ENCODE assay signal across 9 cellular contexts in genomic region chr14:91303091-91303923, GRCh38. TPM values are rescaled to one million over a fixed set of nuclear protein-coding genes. Genes with fewer than 3 reads are reported as not detected.
DNase-seq lines count a peak whose midpoint lies in the region; TF ChIP-seq lines count a peak whose summit lies in the region.
"Had no signal": no experiment of that assay in that cellular context is flagged by ENCODE, and none has a peak within 500 bp of the region (broad histone marks: within the 10 kb centered on the region; RNA-seq: fewer than 3 reads in every experiment).

No MANE protein-coding gene starts in this region.

- peaks cover 52% of the 10 kb centered on the region for H3K4me1 Mint-ChIP-seq in activated CD4-positive, alpha-beta T cell treated with anti-CD3 and anti-CD28 coated beads, Interleukin-2, amount 10 ng/mL, durations not matched to agents 24 days and 14 days

- peaks cover 85% of the 10 kb centered on the region for H3K36me3 Mint-ChIP-seq in activated CD4-positive, alpha-beta T cell treated with anti-CD3 and anti-CD28 coated beads, Interleukin-2, amount 10 ng/mL, durations not matched to agents 24 days and 14 days (ENCODE audit: low read depth)

- intact Hi-C loops in activated CD4-positive, alpha-beta T cell treated with anti-CD3 and anti-CD28 coated beads, Interleukin-2, amount 10 ng/mL, durations not matched to agents 24 days and 14 days (cut with micrococcal nuclease), result loop anchor here (2.0 to 5.0 kb wide), 2 partner anchors 57 to 114 kb away; partner anchors contain the start of gene CCDC88C

- H3K36me3 ChIP-seq in cardiac muscle cell, result no peaks in the 10 kb centered on the region

- peak overlapping the region; percentile 92 for H3K27ac Mint-ChIP-seq in activated CD4-positive, alpha-beta T cell treated with anti-CD3 and anti-CD28 coated beads, Interleukin-2, amount 10 ng/mL, durations not matched to agents 24 days and 14 days

- H3K27me3 Mint-ChIP-seq in activated CD4-positive, alpha-beta T cell treated with anti-CD3 and anti-CD28 coated beads, Interleukin-2, amount 10 ng/mL, durations not matched to agents 24 days and 14 days, result no peaks in the 10 kb centered on the region

- H3K27ac ChIP-seq in cardiac muscle cell, result no peak overlapping the region
- H3K27ac ChIP-seq: 22Rv1 had no signal

- H3K9me3 Mint-ChIP-seq in activated CD4-positive, alpha-beta T cell treated with anti-CD3 and anti-CD28 coated beads, Interleukin-2, amount 10 ng/mL, durations not matched to agents 24 days and 14 days, result no peaks in the 10 kb centered on the region

- no peak for TF ChIP-seq CTCF in cardiac muscle cell (IDR thresholded peaks at IDR 0.05; ENCODE audit: low read depth, low read length)

- peak overlapping the region; percentile 54 for H3K4me3 Mint-ChIP-seq in activated CD4-positive, alpha-beta T cell treated with anti-CD3 and anti-CD28 coated beads, Interleukin-2, amount 10 ng/mL, durations not matched to agents 24 days and 14 days

- H3K9me3 ChIP-seq in cardiac muscle cell (ENCODE audit: low read depth), result no peaks in the 10 kb centered on the region

- peak; percentile 53 for DNase-seq in DMS 273 (lab: John Stamatoyannopoulos, UW; ENCODE audit: unreplicated experiment)
- DNase-seq in DMS 273 treated with DMSO at 0.1 percent for 48 hours (lab: John Stamatoyannopoulos, UW), result no peak
- peak in 69 of 76 experiments; percentile 3 to 92 (median 78) for DNase-seq in HUDEP-2 (lab: John Stamatoyannopoulos, UW; ENCODE audit: unreplicated experiment in 76 of 76)
- DNase-seq in activated CD4-positive, alpha-beta T cell treated with anti-CD3 and anti-CD28 coated beads, Interleukin-2, amount 10 ng/mL, durations not matched to agents 24 days and 14 days, result peak; percentile 86
- DNase-seq in cardiac muscle cell (ENCODE audit: low read depth in 1 of 2, low spot score in 1 of 2), result peak; percentile 59 to 67
- peak; percentile 70 to 91 for DNase-seq in stimulated activated CD8-positive, alpha-beta memory T cell treated with anti-CD3 and anti-CD28 coated beads, Interleukin-2, amount 100 ng/mL, for 48 hours (ENCODE audit: low read depth in 2 of 2)
- DNase-seq in anterior cingulate cortex (lab: John Stamatoyannopoulos, UW), result no peak
- DNase-seq in GM03348 (ENCODE audit: low spot score), result no peak

- H3K4me1 ChIP-seq in cardiac muscle cell (ENCODE audit: low read depth), result no peaks in the 10 kb centered on the region

- H3K27me3 ChIP-seq in cardiac muscle cell, result peaks cover 34% of the 10 kb centered on the region

- H3K4me3 ChIP-seq in cardiac muscle cell, result no peak overlapping the region

RNA-seq across cellular contexts. Expression of gene GPR68, which starts 58.8 kb away (rescaled TPM):
- 4.6 and 4.9 TPM in 2 replicates for total RNA-seq in activated CD4-positive, alpha-beta T cell treated with anti-CD3 and anti-CD28 coated beads, Interleukin-2, amount 10 ng/mL, durations not matched to agents 24 days and 14 days
- 0.35 and 0.42 TPM in 2 replicates for total RNA-seq in cardiac muscle cell
- 0.22 and 2.1 TPM in 2 replicates for polyA plus RNA-seq in cardiac muscle cell

Comparison
In these comparisons a context has a peak if more than half of its experiments do, and no peak if none do; other contexts are left out.
1. DNase-seq: peak in DMS 273 (single experiment), HUDEP-2 (69 of 76), activated CD4-positive, alpha-beta T cell treated with anti-CD3 and anti-CD28 coated beads, Interleukin-2, amount 10 ng/mL, durations not matched to agents 24 days and 14 days (single experiment), cardiac muscle cell (2 of 2) and stimulated activated CD8-positive, alpha-beta memory T cell treated with anti-CD3 and anti-CD28 coated beads, Interleukin-2, amount 100 ng/mL, for 48 hours (2 of 2); none in DMS 273 treated with DMSO at 0.1 percent for 48 hours (single experiment), anterior cingulate cortex (0 of 58) and GM03348 (single experiment).